21 cellular contexts compared by ENCODE assay signal in the genomic region with DNA sequence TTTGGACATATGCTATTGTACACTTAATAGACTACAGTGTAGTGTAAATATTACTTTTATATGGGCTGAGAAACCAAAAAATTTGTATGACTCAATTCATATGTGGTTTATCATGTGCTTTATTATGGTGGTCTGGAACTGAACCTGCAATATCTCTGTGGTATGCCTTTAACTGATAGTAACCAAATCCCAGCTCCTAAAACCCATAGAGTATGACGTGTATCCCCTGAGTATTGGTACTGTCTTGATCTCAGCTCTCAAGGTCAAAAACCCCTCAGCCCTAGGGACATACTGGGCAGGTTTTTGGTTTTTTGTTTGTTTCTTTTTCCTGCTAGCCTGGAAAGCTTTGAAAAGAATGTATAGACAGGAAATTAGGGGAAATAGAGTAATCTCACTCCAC. TPM values are rescaled to one million over a fixed set of nuclear protein-coding genes. Genes with fewer than 3 reads are reported as not detected.
"Had no signal": no experiment of that assay in that cellular context is flagged by ENCODE, and none has a peak within 500 bp of the region (broad histone marks: within the 10 kb centered on the region; RNA-seq: fewer than 3 reads in every experiment).

No MANE protein-coding gene starts in this region.

- H3K4me3 ChIP-seq: cardiac muscle cell, left lung, spleen, tibial artery had no signal

- H3K36me3 ChIP-seq: cardiac muscle cell, left lung, spleen, tibial artery had no signal

- H3K4me1 ChIP-seq: parathyroid adenoma, tibial artery had no signal

- H3K27me3 Mint-ChIP-seq: effector memory CD8-positive, alpha-beta T cell had no signal

- H3K27me3 ChIP-seq: cardiac muscle cell, left lung, spleen, tibial artery had no signal

- H3K27ac Mint-ChIP-seq: activated T-helper 2 cell treated with anti-CD3 and anti-CD28 coated beads, Interferon-gamma antibody, Interleukin-2, Interleukin-4, amounts not matched to agents 10 μg/mL and 5 μg/mL and 100 μg/mL, durations not matched to agents 14 hours and 24 hours and 36 hours; mesothelial cell of epicardium; nephron had no signal

- H3K9me3 Mint-ChIP-seq: activated T-helper 2 cell treated with anti-CD3 and anti-CD28 coated beads, Interferon-gamma antibody, Interleukin-2, Interleukin-4, amounts not matched to agents 10 μg/mL and 5 μg/mL and 100 μg/mL, durations not matched to agents 14 hours and 24 hours and 36 hours; effector memory CD8-positive, alpha-beta T cell had no signal

- H3K9ac ChIP-seq: parathyroid adenoma had no signal

- H3K4me1 Mint-ChIP-seq: mesothelial cell of epicardium, nephron had no signal

- ATAC-seq: effector memory CD8-positive, alpha-beta T cell; left lung had no signal

- H3K36me3 Mint-ChIP-seq: mesothelial cell of epicardium had no signal

- DNase-seq: activated CD4-positive, alpha-beta T cell treated with anti-CD3 and anti-CD28 coated beads, Interleukin-2, amount 50 U/mL, for 1 hour; activated CD4-positive, CD25-positive, alpha-beta regulatory T cell treated with anti-CD3 and anti-CD28 coated beads, Interleukin-2, amount 50 U/mL, for 72 hours; activated naive CD4-positive, alpha-beta T cell treated with Interleukin-2 at 50 U/mL for 16 hours; activated T-cell treated with anti-CD3 and anti-CD28 coated beads for 4 hours; dermis blood vessel endothelial cell; effector memory CD8-positive, alpha-beta T cell; kidney; left lung; spleen; stimulated activated naive CD4-positive, alpha-beta T cell; substantia nigra; SW 1271; tibial artery had no signal

- H3K9me3 ChIP-seq: spleen had no signal

- H3K27ac ChIP-seq: cardiac muscle cell, left lung, parathyroid adenoma, spleen, tibial artery, VCaP had no signal

- H3K4me3 Mint-ChIP-seq: effector memory CD8-positive, alpha-beta T cell; mesothelial cell of epicardium; nephron had no signal

RNA-seq across cellular contexts. Expression of a gene that starts 42.2 kb away (rescaled TPM):
- total RNA-seq: cardiac muscle cell, dermis blood vessel endothelial cell, lung microvascular endothelial cell, renal cortical epithelial cell had no signal
